1 cellular context compared by ENCODE assay signal in genomic region chr13:27125357-27126282, GRCh38.
A peak's percentile ranks its signal among the peaks of the same experiment; 100 is the strongest.
TF ChIP-seq lines count a peak whose summit lies in the region.

No MANE protein-coding gene starts in this region.

TF ChIP-seq in K562, 482 proteins besides CTCF, POLR2A, EP300 and RAD21 (continued from another document and continues in another):
- TF ChIP-seq AFF4 (CRISPR knock-in tag; IDR thresholded peaks at IDR 0.05), result peak; percentile 73
- no peak for TF ChIP-seq ELK1 (CRISPR knock-in tag; IDR thresholded peaks at IDR 0.05)
- TF ChIP-seq ARNT (IDR thresholded peaks at IDR 0.05), result 0 out of 4 replicates have a peak, but pooled peaks of 1 of the 2 experiments have one; percentile 15
- TF ChIP-seq BRCA1 (IDR thresholded peaks at IDR 0.05), result no peak
- TF ChIP-seq BRCA1 (CRISPR knock-in tag; IDR thresholded peaks at IDR 0.05), result no peak
- TF ChIP-seq FUS (optimal IDR thresholded peaks at IDR 0.05; ENCODE audit: low read depth, low read length), result no peak
- no peak for TF ChIP-seq CGGBP1 (CRISPR knock-in tag; IDR thresholded peaks at IDR 0.05)
- TF ChIP-seq ZNF347 (CRISPR knock-in tag; IDR thresholded peaks at IDR 0.05; ENCODE audit: low read depth), result no peak
- TF ChIP-seq KAT8 (IDR thresholded peaks at IDR 0.05; ENCODE audit: low read depth), result no peak
- TF ChIP-seq MCM7 (IDR thresholded peaks at IDR 0.05), result no peak
- no peak for TF ChIP-seq TARDBP (IDR thresholded peaks at IDR 0.05)
- TF ChIP-seq MLLT1 (IDR thresholded peaks at IDR 0.05), result no peak
- TF ChIP-seq MIER1 (IDR thresholded peaks at IDR 0.05; ENCODE audit: low read depth), result no peak
- TF ChIP-seq CHCHD3 (CRISPR knock-in tag; IDR thresholded peaks at IDR 0.05), result no peak
- no peak for TF ChIP-seq ADNP (tag; IDR thresholded peaks at IDR 0.05)
- no peak for TF ChIP-seq NCOA4 (IDR thresholded peaks at IDR 0.05; ENCODE audit: partially characterized antibody)
- no peak for TF ChIP-seq COPS2 (conservative IDR thresholded peaks at IDR 0.05)
- no peak; the same call in 1 of the 2 replicates for TF ChIP-seq NFIC (IDR thresholded peaks at IDR 0.05)
- TF ChIP-seq ZNF282 (CRISPR knock-in tag; IDR thresholded peaks at IDR 0.05), result no peak
- no peak for TF ChIP-seq FOXM1 (IDR thresholded peaks at IDR 0.05; ENCODE audit: low read depth)
- no peak for TF ChIP-seq FOXM1 (CRISPR knock-in tag; IDR thresholded peaks at IDR 0.05; ENCODE audit: low read depth)
- no peak for TF ChIP-seq PURB (CRISPR knock-in tag; IDR thresholded peaks at IDR 0.05; ENCODE audit: low read depth)
- no peak; the same call in 1 of the 2 replicates for TF ChIP-seq MBD2 (IDR thresholded peaks at IDR 0.05; ENCODE audit: borderline replicate concordance, low read depth)
- no peak for TF ChIP-seq NFE2 (IDR thresholded peaks at IDR 0.05; ENCODE audit: low read depth)
- no peak for TF ChIP-seq ZNF165 (CRISPR knock-in tag; IDR thresholded peaks at IDR 0.05; ENCODE audit: borderline replicate concordance)
- TF ChIP-seq BRF1 (IDR thresholded peaks at IDR 0.05; ENCODE audit: borderline replicate concordance, extremely low read depth, insufficient read length), result no peak
- TF ChIP-seq EGR1 (conservative IDR thresholded peaks at IDR 0.05), result no peak; the same call in 1 of the 2 replicates
- no peak for TF ChIP-seq CHD1 (IDR thresholded peaks at IDR 0.05; ENCODE audit: low read length)
- no peak for TF ChIP-seq MEF2A (IDR thresholded peaks at IDR 0.05; ENCODE audit: control insufficient read depth, low read depth, low read length)
- no peak for TF ChIP-seq FOXA3 (CRISPR knock-in tag; conservative IDR thresholded peaks at IDR 0.05 in 1 of 2, IDR thresholded peaks at IDR 0.05 in 1 of 2)
- TF ChIP-seq XRCC5 (IDR thresholded peaks at IDR 0.05; ENCODE audit: low read depth, low read length), result no peak
- peak; percentile 47 for TF ChIP-seq CREM (IDR thresholded peaks at IDR 0.05; ENCODE audit: low read depth)
- TF ChIP-seq PHTF2 (CRISPR knock-in tag; IDR thresholded peaks at IDR 0.05), result no peak
- no peak for TF ChIP-seq ETV5 (CRISPR knock-in tag; IDR thresholded peaks at IDR 0.05; ENCODE audit: low read depth)
- no peak for TF ChIP-seq MAFK (IDR thresholded peaks at IDR 0.05; ENCODE audit: low read length)
- TF ChIP-seq POLR3G (IDR thresholded peaks at IDR 0.05; ENCODE audit: extremely low read depth, insufficient read length, insufficient replicate concordance), result no peak
- TF ChIP-seq ZNF140 (CRISPR knock-in tag; IDR thresholded peaks at IDR 0.05), result no peak
- TF ChIP-seq RFX7 (CRISPR knock-in tag; IDR thresholded peaks at IDR 0.05), result no peak
- TF ChIP-seq ZFP30 (CRISPR knock-in tag; IDR thresholded peaks at IDR 0.05; ENCODE audit: borderline replicate concordance), result no peak
- TF ChIP-seq ATF4 (CRISPR knock-in tag; IDR thresholded peaks at IDR 0.05), result no peak
- TF ChIP-seq CTBP1 (IDR thresholded peaks at IDR 0.05; ENCODE audit: borderline replicate concordance), result peak; percentile 70
- no peak for TF ChIP-seq NR4A1 (CRISPR knock-in tag; IDR thresholded peaks at IDR 0.05)
- TF ChIP-seq NR4A1 (tag; IDR thresholded peaks at IDR 0.05), result no peak
- TF ChIP-seq ZNF431 (CRISPR knock-in tag; IDR thresholded peaks at IDR 0.05), result no peak
- no peak for TF ChIP-seq FOSL1 (tag; conservative IDR thresholded peaks at IDR 0.05)
- TF ChIP-seq ZNF740 (CRISPR knock-in tag; IDR thresholded peaks at IDR 0.05), result no peak
- TF ChIP-seq ZNF740 (tag; IDR thresholded peaks at IDR 0.05), result no peak
- TF ChIP-seq HBP1 (CRISPR knock-in tag; IDR thresholded peaks at IDR 0.05), result no peak
- no peak for TF ChIP-seq ZBTB5 (IDR thresholded peaks at IDR 0.05)
- TF ChIP-seq ZNF609 (CRISPR knock-in tag; IDR thresholded peaks at IDR 0.05; ENCODE audit: borderline replicate concordance), result no peak
- no peak for TF ChIP-seq GATAD2A (IDR thresholded peaks at IDR 0.05)
